31 cellular contexts compared by ENCODE assay signal in genomic region chr2:99722726-99723125, GRCh38.
"Had no signal": no experiment of that assay in that cellular context is flagged by ENCODE, and none has a peak within 500 bp of the region (broad histone marks: within the 10 kb centered on the region; RNA-seq: fewer than 3 reads in every experiment).

No MANE protein-coding gene starts in this region.

- H3K36me3 ChIP-seq: ascending aorta, SJCRH30, WERI-Rb-1 had no signal

- H3K4me1 ChIP-seq: ascending aorta, SJCRH30 had no signal

- H3K9me3 ChIP-seq: SJCRH30 had no signal

- ATAC-seq: activated CD8-positive, alpha-beta memory T cell treated with anti-CD3 and anti-CD28 coated beads, Interleukin-2, amount 10 ng/mL, durations not matched to agents 7 days and 5 days; activated T-cell treated with anti-CD3 and anti-CD28 coated beads, Interleukin-2, amount 50 U/mL, for 72 hours; activated T-helper 17 cell treated with anti-CD3 and anti-CD28 coated beads, Interleukin-2, amount 50 U/mL, for 72 hours; Panc1 had no signal

- DNase-seq: activated CD4-positive, alpha-beta memory T cell treated with anti-CD3 and anti-CD28 coated beads, Interleukin-2, amount 10 ng/mL, durations not matched to agents 7 days and 5 days; activated CD4-positive, alpha-beta T cell treated with anti-CD3 and anti-CD28 coated beads for 1 hour; activated CD4-positive, alpha-beta T cell treated with anti-CD3 and anti-CD28 coated beads for 48 hours; activated CD4-positive, CD25-positive, alpha-beta regulatory T cell; activated CD8-positive, alpha-beta memory T cell treated with anti-CD3 and anti-CD28 coated beads for 24 hours; activated CD8-positive, alpha-beta memory T cell treated with anti-CD3 and anti-CD28 coated beads, Interleukin-2, amount 10 ng/mL, durations not matched to agents 7 days and 5 days; activated CD8-positive, alpha-beta memory T cell treated with anti-CD3 and anti-CD28 coated beads, Interleukin-2, amount 50 U/mL, for 48 hours; activated effector memory CD4-positive, alpha-beta T cell treated with anti-CD3 and anti-CD28 coated beads, Interleukin-2, amount 50 U/mL, for 16 hours; activated naive CD4-positive, alpha-beta T cell; activated naive CD4-positive, alpha-beta T cell treated with anti-CD3 and anti-CD28 coated beads, Interleukin-2, amount 50 U/mL, for 16 hours; activated naive CD8-positive, alpha-beta T cell treated with anti-CD3 and anti-CD28 coated beads for 36 hours; activated T-cell treated with anti-CD3 and anti-CD28 coated beads, Interleukin-2, amount 50 U/mL, for 72 hours; amygdala; caudate nucleus; MM.1S; MV-4-11; NCI-H1092 treated with DMSO at 0.1 percent for 48 hours; NCI-H1417 treated with DMSO at 0.1 percent for 48 hours; NCI-H187 treated with DMSO at 0.1 percent for 48 hours; NCI-H2081; NCI-H345; NCI-H524 treated with DMSO at 0.1 percent for 48 hours; SHP77; SJCRH30; T1000; WERI-Rb-1 had no signal

- H3K27ac ChIP-seq: ascending aorta, KMS-11, SJCRH30, SK-N-MC, WERI-Rb-1 had no signal

- H3K4me3 ChIP-seq: ascending aorta, SJCRH30, SK-N-MC had no signal

- H3K27me3 ChIP-seq: ascending aorta, SJCRH30 had no signal

- H3K9ac ChIP-seq: KMS-11 had no signal

- H3K4me2 ChIP-seq: KMS-11 had no signal
